Comparison of ENCODE assay signal across 21 cellular contexts in the genomic region with DNA sequence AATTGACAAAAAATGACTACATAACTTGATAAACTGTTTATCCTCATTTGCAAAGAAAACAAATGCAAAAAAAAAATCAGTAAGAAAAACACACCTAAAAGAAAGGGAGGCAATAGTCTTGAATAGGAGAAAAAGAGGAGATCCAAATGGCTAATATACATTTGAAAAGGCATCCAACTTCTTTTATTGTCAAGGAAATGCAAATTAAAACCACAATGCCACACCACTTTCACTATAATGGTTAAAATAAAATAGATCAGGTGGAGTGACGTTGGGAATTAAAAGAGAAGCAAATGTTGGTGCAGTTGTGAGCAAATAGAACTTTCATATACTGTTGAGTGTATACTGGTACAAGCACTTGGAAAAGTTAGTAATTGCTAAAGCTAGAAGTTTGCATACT. TPM values are rescaled to one million over a fixed set of nuclear protein-coding genes. Genes with fewer than 3 reads are reported as not detected.
DNase-seq lines count a peak whose midpoint lies in the region; FAIRE-seq and TF ChIP-seq lines count a peak whose summit lies in the region.
"Had no signal": no experiment of that assay in that cellular context is flagged by ENCODE, and none has a peak within 500 bp of the region (broad histone marks: within the 10 kb centered on the region; RNA-seq: fewer than 3 reads in every experiment).

No MANE protein-coding gene starts in this region.

- H3K23me2 ChIP-seq in H9 (ENCODE audit: insufficient read length, low read depth, low read length, poor library complexity, severe bottlenecking) (peaks cover 5% of the 10 kb centered on the region), H1 (ENCODE audit: low read depth, low read length) (peaks cover 4% of the 10 kb centered on the region)

- peak overlapping the region in 1 of 2 experiments; percentile 57; a peak in 2 of 5 replicates for H3K4me3 Mint-ChIP-seq in H9
- H3K4me3 Mint-ChIP-seq: CD4-positive, alpha-beta memory T cell had no signal

- no peak overlapping the region for H3K27ac ChIP-seq in H9 (ENCODE audit: insufficient read length, low read depth, low read length)
- H3K27ac ChIP-seq in HUES64 (ENCODE audit: low read depth, low read length): peak overlapping the region; percentile 39
- H3K27ac ChIP-seq in H1 (ENCODE audit: low read depth, low read length): no peak overlapping the region
- no peak overlapping the region for H3K27ac ChIP-seq in iPS-18a (ENCODE audit: low read length)
- no peak overlapping the region for H3K27ac ChIP-seq in SJCRH30
- H3K27ac ChIP-seq: A549 had no signal

- no peaks in the 10 kb centered on the region for H3K9me3 ChIP-seq in H9 (ENCODE audit: control insufficient read depth, low read depth, low read length)
- no peaks in the 10 kb centered on the region for H3K9me3 ChIP-seq in HUES64 (ENCODE audit: insufficient read depth, low read depth, low read length)
- H3K9me3 ChIP-seq in H1 (ENCODE audit: insufficient read depth in 2 of 2, low read depth in 1 of 2, low read length in 1 of 2): no peaks in the 10 kb centered on the region
- H3K9me3 ChIP-seq in iPS-18a (ENCODE audit: control insufficient read depth, low read depth, low read length): no peaks in the 10 kb centered on the region
- H3K9me3 ChIP-seq in SJCRH30 (replicated peaks): no peaks in the 10 kb centered on the region
- H3K9me3 ChIP-seq: A549 had no signal

- TF ChIP-seq EP300 in H1 (IDR thresholded peaks at IDR 0.05; ENCODE audit: borderline replicate concordance in 1 of 2, low read depth in 2 of 2, low read length in 2 of 2): no peak

- no peaks in the 10 kb centered on the region; a peak in 2 of 7 replicates for H3K36me3 Mint-ChIP-seq in H9 (ENCODE audit: insufficient read depth in 1 of 3, low read depth in 3 of 3)

- no peaks in the 10 kb centered on the region; the same call in 1 of the 2 replicates for H3K79me2 ChIP-seq in H9 (ENCODE audit: insufficient read depth, low read length)
- peaks cover 0 to 10% of the 10 kb centered on the region in 2 experiments; a peak in 1 of 4 replicates for H3K79me2 ChIP-seq in H1 (ENCODE audit: control insufficient read depth in 1 of 2, insufficient read depth in 2 of 2, low read length in 2 of 2)

- H3K9ac ChIP-seq in H9 (ENCODE audit: extremely low read depth, insufficient read length, low read length) (no peak overlapping the region), HUES64 (ENCODE audit: low read depth, low read length) (no peak overlapping the region), H1 (replicated peaks in 1 of 4; ENCODE audit: extremely low read depth in 1 of 4, low read depth in 3 of 4, low read length in 3 of 4) (no peak overlapping the region), iPS-18a (ENCODE audit: low read length) (no peak overlapping the region)

- H2AFZ ChIP-seq in H9 (ENCODE audit: low read length) (no peak overlapping the region), H1 (ENCODE audit: low read length) (no peak overlapping the region)

- no peak overlapping the region for H2BK120ac ChIP-seq in H9 (ENCODE audit: low read depth, low read length, poor library complexity, severe bottlenecking)
- no peak overlapping the region for H2BK120ac ChIP-seq in H1 (replicated peaks; ENCODE audit: low read depth, low read length)

- DNase-seq in H9 (no peak), H1 (ENCODE audit: low read depth in 1 of 2, low spot score in 2 of 2) (no peak), SJCRH30 (no peak), NCI-H82 treated with DMSO at 0.1 percent for 48 hours (lab: John Stamatoyannopoulos, UW; ENCODE audit: unreplicated experiment) (no peak), hippocampal formation (lab: John Stamatoyannopoulos, UW) (no peak), DMS79 treated with DMSO at 0.1 percent for 48 hours (lab: John Stamatoyannopoulos, UW) (no peak)
- DNase-seq: 8988T; ACHN; C1 segment of cervical spinal cord; Calu3; CD4-positive, alpha-beta memory T cell; COR-L47; DMS53; DND-41; GOT3; H7 had no signal

- H4K20me1 ChIP-seq in H9 (ENCODE audit: control insufficient read depth, insufficient read depth, insufficient read length): no peaks in the 10 kb centered on the region
- H4K20me1 ChIP-seq in H1 (replicated peaks in 1 of 2; ENCODE audit: control insufficient read depth in 1 of 2, insufficient read depth in 2 of 2, low read length in 2 of 2): no peaks in the 10 kb centered on the region

- H3K4me2 ChIP-seq in H9 (ENCODE audit: insufficient read depth, insufficient read length, low read length): peak overlapping the region; percentile 53
- H3K4me2 ChIP-seq in H1 (ENCODE audit: insufficient read depth in 1 of 2, low read depth in 2 of 2, low read length in 2 of 2): peak overlapping the region in 1 of 2 experiments; percentile 47; a peak in 2 of 4 replicates
- H3K4me2 ChIP-seq: A549 had no signal

- H4K8ac ChIP-seq in H9 (replicated peaks; ENCODE audit: insufficient read length, low read depth, low read length): no peak overlapping the region
- no peak overlapping the region for H4K8ac ChIP-seq in H1 (ENCODE audit: extremely low read depth, insufficient read depth, low read length)

- peak overlapping the region; percentile 31 for H3K4me3 ChIP-seq in HUES64 (ENCODE audit: low read length)
- peak overlapping the region in 1 of 4 experiments; percentile 34; a peak in 1 of 8 replicates for H3K4me3 ChIP-seq in H1 (ENCODE audit: extremely low read depth in 1 of 4, insufficient read depth in 2 of 4, low read depth in 3 of 4, low read length in 4 of 4)
- peak overlapping the region; percentile 40 for H3K4me3 ChIP-seq in iPS-18a (ENCODE audit: low read length)
- H3K4me3 ChIP-seq in SJCRH30: no peak overlapping the region
- H3K4me3 ChIP-seq: A549 had no signal

- TF ChIP-seq RAD21 in H1 (IDR thresholded peaks at IDR 0.05 in 1 of 2, conservative IDR thresholded peaks at IDR 0.05 in 1 of 2; ENCODE audit: low read depth in 2 of 2, low read length in 2 of 2): no peak

- H3K14ac ChIP-seq in H9 (ENCODE audit: insufficient read depth, low read length): no peak overlapping the region
- H3K14ac ChIP-seq in H1 (ENCODE audit: insufficient read length): no peak overlapping the region

- H2BK5ac ChIP-seq in H9 (ENCODE audit: insufficient read length, low read length) (no peak overlapping the region), H1 (ENCODE audit: low read depth, low read length) (no peak overlapping the region)

- peaks cover 5% of the 10 kb centered on the region; the same call in 1 of the 2 replicates for H3K4me1 ChIP-seq in H9 (ENCODE audit: insufficient read depth, low read length)
- peaks cover 41% of the 10 kb centered on the region for H3K4me1 ChIP-seq in HUES64 (ENCODE audit: insufficient read depth, low read length)
- peaks cover 0 to 19% (median 6%) of the 10 kb centered on the region in 4 experiments; a peak in 5 of 7 replicates for H3K4me1 ChIP-seq in H1 (replicated peaks in 1 of 4; ENCODE audit: control insufficient read depth in 3 of 4, insufficient read depth in 4 of 4, low read length in 3 of 4)
- peaks cover 20% of the 10 kb centered on the region for H3K4me1 ChIP-seq in iPS-18a (ENCODE audit: control insufficient read depth, low read depth, low read length)
- 0 out of 2 replicates have a peak, but pooled peaks cover 4% of the 10 kb centered on the region for H3K4me1 ChIP-seq in SJCRH30

- H3K27me3 ChIP-seq in H9 (ENCODE audit: insufficient read depth, low read length): no peaks in the 10 kb centered on the region
- no peaks in the 10 kb centered on the region for H3K27me3 ChIP-seq in HUES64 (ENCODE audit: insufficient read depth, low read length)
- no peaks in the 10 kb centered on the region for H3K27me3 ChIP-seq in H1 (replicated peaks in 1 of 4; ENCODE audit: control insufficient read depth in 3 of 4, extremely low read depth in 1 of 4, insufficient read depth in 3 of 4, low read length in 3 of 4)
- no peaks in the 10 kb centered on the region for H3K27me3 ChIP-seq in iPS-18a (ENCODE audit: control insufficient read depth, insufficient read depth, low read length)
- no peaks in the 10 kb centered on the region for H3K27me3 ChIP-seq in SJCRH30

- no CpG with 5 or more reads among the region's 1 CpG for whole genome bisulfite sequencing in H9 (ENCODE audit: extremely low coverage, insufficient read length, low lambda C conversion rate)
- 15% methylated on average over 1 of the region's 1 CpG for WGBS in HUES64
- WGBS in H1 (ENCODE audit: extremely low coverage in 1 of 2, insufficient coverage in 1 of 2, insufficient read length in 1 of 2, insufficient replicate concordance in 2 of 2, low coverage in 1 of 2, low lambda C conversion rate in 2 of 2, missing lambda C conversion rate in 1 of 2), 2 experiments: 16% methylated on average over 1 of the region's 1 CpG; no CpG with 5 or more reads in 1 of the 2 experiments

- TF ChIP-seq CTCF in H9 (conservative IDR thresholded peaks at IDR 0.05): no peak
- TF ChIP-seq CTCF in H1 (IDR thresholded peaks at IDR 0.05; ENCODE audit: control extremely low read depth in 1 of 3, insufficient read depth in 1 of 3, low read depth in 1 of 3, low read length in 3 of 3): no peak

- POLR2A ChIA-PET in H1 (lab: Charles Lee; ENCODE audit: partially characterized antibody): no interaction called here

- H4K91ac ChIP-seq in H9 (ENCODE audit: insufficient read length, low read depth, low read length): no peak overlapping the region
- H4K91ac ChIP-seq in H1 (replicated peaks; ENCODE audit: insufficient read length, low read length): no peak overlapping the region

- no peak overlapping the region for H2BK20ac ChIP-seq in H9 (ENCODE audit: low read depth, low read length, poor library complexity, severe bottlenecking)
- H2BK20ac ChIP-seq in H1 (ENCODE audit: low read length): no peak overlapping the region

- H3K27me3 Mint-ChIP-seq in H9 (ENCODE audit: low read depth): peaks cover 6% of the 10 kb centered on the region; the same call in 1 of the 2 replicates
- H3K27me3 Mint-ChIP-seq: CD4-positive, alpha-beta memory T cell had no signal

- H3K23ac ChIP-seq in H9 (ENCODE audit: insufficient read length, low read depth, low read length) (no peak overlapping the region), H1 (ENCODE audit: insufficient read length) (no peak overlapping the region)

- peak; percentile 79 for FAIRE-seq in H1 (lab: Jason Lieb, UNC)
- FAIRE-seq: A549, G401.6, GM12892 had no signal

- H2AK5ac ChIP-seq in H9 (ENCODE audit: insufficient read length, low read length): no peak overlapping the region
- H2AK5ac ChIP-seq in H1 (ENCODE audit: low read depth, low read length): no peak overlapping the region

- H4K5ac ChIP-seq in H9 (ENCODE audit: insufficient read length, low read depth, low read length) (no peak overlapping the region), H1 (ENCODE audit: insufficient read length, low read depth, low read length) (no peak overlapping the region)

- H3K36me3 ChIP-seq in HUES64 (ENCODE audit: insufficient read depth, low read length) (no peaks in the 10 kb centered on the region), H1 (ENCODE audit: control insufficient read depth in 2 of 4, insufficient read depth in 4 of 4, low read length in 3 of 4) (no peaks in the 10 kb centered on the region), iPS-18a (ENCODE audit: control insufficient read depth, low read depth, low read length) (no peaks in the 10 kb centered on the region), SJCRH30 (no peaks in the 10 kb centered on the region)

- H2BK15ac ChIP-seq in H9 (ENCODE audit: low read depth, low read length) (no peak overlapping the region), H1 (ENCODE audit: low read length) (no peak overlapping the region)

- H3K79me1 ChIP-seq in H9 (ENCODE audit: insufficient read depth, low read depth, low read length, poor library complexity, severe bottlenecking) (no peaks in the 10 kb centered on the region), H1 (ENCODE audit: low read depth, low read length) (no peaks in the 10 kb centered on the region)

- H3K18ac ChIP-seq in H9 (ENCODE audit: insufficient read length, low read depth, low read length) (no peak overlapping the region), H1 (ENCODE audit: extremely low read depth, low read length) (no peak overlapping the region)

- no peaks in the 10 kb centered on the region for H3K9me3 Mint-ChIP-seq in H9
- H3K9me3 Mint-ChIP-seq: CD4-positive, alpha-beta memory T cell had no signal

- H2BK12ac ChIP-seq in H9 (ENCODE audit: insufficient read length, low read depth, low read length): no peak overlapping the region
- no peak overlapping the region for H2BK12ac ChIP-seq in H1 (ENCODE audit: low read depth, low read length)

- H3K4ac ChIP-seq in H9 (ENCODE audit: low read depth, low read length) (no peak overlapping the region), H1 (replicated peaks; ENCODE audit: insufficient read length, low read depth, low read length) (no peak overlapping the region)

- H3K4me1 Mint-ChIP-seq in H9: peaks cover 44 to 51% of the 10 kb centered on the region in 2 experiments

- H3K56ac ChIP-seq in H9 (ENCODE audit: insufficient read length, low read depth, low read length) (no peak overlapping the region), H1 (replicated peaks; ENCODE audit: insufficient read length, low read depth, low read length) (no peak overlapping the region)

- no peak for TF ChIP-seq POLR2A in H1 (IDR thresholded peaks at IDR 0.05; ENCODE audit: control extremely low read depth in 1 of 2, low read depth in 2 of 2, low read length in 2 of 2)

- CTCF ChIA-PET in H1 (lab: Charles Lee; ENCODE audit: partially characterized antibody): interaction anchor here (1.0 to 1.4 kb wide), 3 partner anchors 8 to 26 kb away, joined by 3 to 4 read pairs (median 3); no protein-coding TSS in a partner anchor

- H3K27ac Mint-ChIP-seq in H9: no peak overlapping the region
- H3K27ac Mint-ChIP-seq: CD4-positive, alpha-beta memory T cell had no signal

- no peak overlapping the region for H3T11ph ChIP-seq in H9 (ENCODE audit: low read length)

RNA-seq across cellular contexts. Expression of gene DCAF4L1, which starts 3.6 kb away (rescaled TPM):
- 0.07 and 0.09 TPM in 2 replicates for total RNA-seq in H9 (2021)
- polyA plus RNA-seq in HUES64 (2013, experiment 1 of 2): 0.10 TPM
- polyA plus RNA-seq in HUES64 (2013, experiment 2 of 2): not detected
- total RNA-seq in H1 (2021; fragmentation: NEBNext Ultra II Directional; extraction: Animal tissue kit (Norgen Biotek cat#: 25700)): 0.15 and 0.17 TPM in 2 replicates
- 0.06 TPM in 2 replicates for polyA plus RNA-seq in H1 (2011; rRNA removed)
- polyA plus RNA-seq in H1 (2011; cell fraction: cytosol; rRNA removed): 0.08 TPM
- 0.31 TPM for polyA plus RNA-seq in H1 (2011; cell fraction: nucleus; rRNA removed)
- polyA plus RNA-seq in H1 (2012, experiment 1 of 2): 0.04 to 0.17 TPM (median 0.09 TPM) in 4 replicates
- polyA plus RNA-seq in H1 (2012, experiment 2 of 2): not detected
- 0.10 TPM for polyA plus RNA-seq in H1 (2013, experiment 1 of 2)
- polyA plus RNA-seq in H1 (2013, experiment 2 of 2): 0.06 TPM
- 0.16 and 0.22 TPM in 2 replicates for polyA minus RNA-seq in H1 (2011; rRNA and poly(A)+ RNA removed)
- not detected for polyA minus RNA-seq in H1 (2011; cell fraction: cytosol; rRNA and poly(A)+ RNA removed)
- polyA minus RNA-seq in H1 (2011; cell fraction: nucleus; rRNA and poly(A)+ RNA removed): 0.30 TPM
- total RNA-seq in SJCRH30 (2014; rRNA removed; shearing (Covaris generic)): 0.23 and 0.34 TPM in 2 replicates
- polyA plus RNA-seq: CD4-positive, alpha-beta memory T cell had no signal

RNA-seq across cellular contexts. Expression of gene SLC30A9, which starts 5.2 kb away (rescaled TPM):
- 70.8 and 71.3 TPM in 2 replicates for total RNA-seq in H9 (2021)
- polyA plus RNA-seq in HUES64 (2013, experiment 1 of 2): 45.1 TPM
- polyA plus RNA-seq in HUES64 (2013, experiment 2 of 2): 49.3 TPM
- 67.2 and 71.0 TPM in 2 replicates for total RNA-seq in H1 (2021; fragmentation: NEBNext Ultra II Directional; extraction: Animal tissue kit (Norgen Biotek cat#: 25700))
- polyA plus RNA-seq in H1 (2011; rRNA removed): 33.1 and 41.2 TPM in 2 replicates
- polyA plus RNA-seq in H1 (2011; cell fraction: cytosol; rRNA removed): 49.7 TPM
- polyA plus RNA-seq in H1 (2011; cell fraction: nucleus; rRNA removed): 30.7 TPM
- 35.8 to 47.3 TPM (median 40.6 TPM) in 4 replicates for polyA plus RNA-seq in H1 (2012, experiment 1 of 2)
- polyA plus RNA-seq in H1 (2012, experiment 2 of 2): 1.9 TPM
- 31.9 TPM for polyA plus RNA-seq in H1 (2013, experiment 1 of 2)
- 35.3 TPM for polyA plus RNA-seq in H1 (2013, experiment 2 of 2)
- 50.8 and 76.0 TPM in 2 replicates for polyA minus RNA-seq in H1 (2011; rRNA and poly(A)+ RNA removed)
- polyA minus RNA-seq in H1 (2011; cell fraction: cytosol; rRNA and poly(A)+ RNA removed): 59.6 TPM
- 73.7 TPM for polyA minus RNA-seq in H1 (2011; cell fraction: nucleus; rRNA and poly(A)+ RNA removed)
- total RNA-seq in SJCRH30 (2014; rRNA removed; shearing (Covaris generic)): 51.2 and 53.2 TPM in 2 replicates

RNA-seq across cellular contexts. Expression of gene TMEM33, which starts 49.9 kb away (rescaled TPM):
- total RNA-seq in H9 (2021): 74.2 and 76.7 TPM in 2 replicates
- polyA plus RNA-seq in HUES64 (2013, experiment 1 of 2): 53.9 TPM
- polyA plus RNA-seq in HUES64 (2013, experiment 2 of 2): 50.0 TPM
- total RNA-seq in H1 (2021; fragmentation: NEBNext Ultra II Directional; extraction: Animal tissue kit (Norgen Biotek cat#: 25700)): 86.7 and 94.4 TPM in 2 replicates
- 72.5 and 86.6 TPM in 2 replicates for polyA plus RNA-seq in H1 (2011; rRNA removed)
- 51.6 TPM for polyA plus RNA-seq in H1 (2011; cell fraction: cytosol; rRNA removed)
- 54.2 TPM for polyA plus RNA-seq in H1 (2011; cell fraction: nucleus; rRNA removed)
- polyA plus RNA-seq in H1 (2012, experiment 1 of 2): 32.0 to 50.1 TPM (median 41.5 TPM) in 4 replicates
- polyA plus RNA-seq in H1 (2012, experiment 2 of 2): 13.5 TPM
- polyA plus RNA-seq in H1 (2013, experiment 1 of 2): 88.9 TPM
- polyA plus RNA-seq in H1 (2013, experiment 2 of 2): 111 TPM
- 250 and 322 TPM in 2 replicates for polyA minus RNA-seq in H1 (2011; rRNA and poly(A)+ RNA removed)
- polyA minus RNA-seq in H1 (2011; cell fraction: cytosol; rRNA and poly(A)+ RNA removed): 84.2 TPM
- 100 TPM for polyA minus RNA-seq in H1 (2011; cell fraction: nucleus; rRNA and poly(A)+ RNA removed)
- 82.0 and 90.9 TPM in 2 replicates for total RNA-seq in SJCRH30 (2014; rRNA removed; shearing (Covaris generic))
